11 cellular contexts compared by ENCODE assay signal in genomic region chr20:34062651-34063482, GRCh38. TPM values are rescaled to one million over a fixed set of nuclear protein-coding genes. Genes with fewer than 3 reads are reported as not detected.
DNase-seq lines count a peak whose midpoint lies in the region; ATAC-seq and TF ChIP-seq lines count a peak whose summit lies in the region.
"Had no signal": no experiment of that assay in that cellular context is flagged by ENCODE, and none has a peak within 500 bp of the region (broad histone marks: within the 10 kb centered on the region; RNA-seq: fewer than 3 reads in every experiment).

No MANE protein-coding gene starts in this region.

- H3K4me3 ChIP-seq in psoas muscle = no peak overlapping the region
- H3K4me3 ChIP-seq: SJSA1 had no signal

- H3K27me3 Mint-ChIP-seq in activated CD4-positive, alpha-beta memory T cell treated with anti-CD3 and anti-CD28 coated beads for 36 hours = no peaks in the 10 kb centered on the region
- no peaks in the 10 kb centered on the region for H3K27me3 Mint-ChIP-seq in activated CD4-positive, alpha-beta memory T cell treated with anti-CD3 and anti-CD28 coated beads, Interleukin-2, amount 10 ng/mL, durations not matched to agents 7 days and 5 days

- POLR2A ChIA-PET in activated CD4-positive, alpha-beta memory T cell treated with anti-CD3 and anti-CD28 coated beads for 36 hours (lab: Charles Lee) = interaction anchor here (1.0 to 2.1 kb wide), 2 partner anchors 50 to 69 kb away, joined by 3 to 7 read pairs; partner anchors contain the start of genes EIF2S2 and RALY
- POLR2A ChIA-PET in activated CD4-positive, alpha-beta memory T cell treated with anti-CD3 and anti-CD28 coated beads, Interleukin-2, amount 10 ng/mL, durations not matched to agents 7 days and 5 days (lab: Charles Lee) = no interaction called here

- peaks cover 8% of the 10 kb centered on the region for H3K4me1 ChIP-seq in psoas muscle
- H3K4me1 ChIP-seq: SJSA1 had no signal

- H3K27ac ChIP-seq in psoas muscle = no peak overlapping the region
- H3K27ac ChIP-seq: SJSA1 had no signal

- TF ChIP-seq CTCF in psoas muscle (IDR thresholded peaks at IDR 0.05) = no peak

- CTCF ChIA-PET in activated CD4-positive, alpha-beta memory T cell treated with anti-CD3 and anti-CD28 coated beads for 36 hours (lab: Charles Lee) = interaction anchor here (2.6 kb wide), 1 partner anchor 129 kb away, joined by 10 read pairs; no protein-coding TSS in a partner anchor
- CTCF ChIA-PET in activated CD4-positive, alpha-beta memory T cell treated with anti-CD3 and anti-CD28 coated beads, Interleukin-2, amount 10 ng/mL, durations not matched to agents 7 days and 5 days (lab: Charles Lee) = interaction anchor here (1.1 kb wide), 1 partner anchor 12 kb away, joined by 3 read pairs; no protein-coding TSS in a partner anchor

- intact Hi-C loops in activated CD4-positive, alpha-beta memory T cell treated with anti-CD3 and anti-CD28 coated beads for 36 hours (cut with micrococcal nuclease) = loop anchor here (10.0 kb wide), 1 partner anchor 52 kb away; the partner anchor contains the start of gene EIF2S2
- intact Hi-C loops in psoas muscle (cut with DNase I) (loop anchor here in 1 of 2 donors (5.0 kb wide), 1 partner anchor 51 kb away; no protein-coding TSS in a partner anchor), sciatic nerve (cut with DNase I) (no loop called here)

- 91 to 95% (median 93%) methylated on average over 4 of the region's 4 CpGs for WGBS in psoas muscle, 3 donors

- H3K27ac Mint-ChIP-seq in activated CD4-positive, alpha-beta memory T cell treated with anti-CD3 and anti-CD28 coated beads for 36 hours = peak overlapping the region; percentile 75
- H3K27ac Mint-ChIP-seq in activated CD4-positive, alpha-beta memory T cell treated with anti-CD3 and anti-CD28 coated beads, Interleukin-2, amount 10 ng/mL, durations not matched to agents 7 days and 5 days = no peak overlapping the region

- peaks cover 56% of the 10 kb centered on the region for H3K4me1 Mint-ChIP-seq in activated CD4-positive, alpha-beta memory T cell treated with anti-CD3 and anti-CD28 coated beads for 36 hours (ENCODE audit: low read depth)
- peaks cover 21% of the 10 kb centered on the region for H3K4me1 Mint-ChIP-seq in activated CD4-positive, alpha-beta memory T cell treated with anti-CD3 and anti-CD28 coated beads, Interleukin-2, amount 10 ng/mL, durations not matched to agents 7 days and 5 days

- H3K36me3 Mint-ChIP-seq in activated CD4-positive, alpha-beta memory T cell treated with anti-CD3 and anti-CD28 coated beads for 36 hours = no peaks in the 10 kb centered on the region
- peaks cover 8% of the 10 kb centered on the region for H3K36me3 Mint-ChIP-seq in activated CD4-positive, alpha-beta memory T cell treated with anti-CD3 and anti-CD28 coated beads, Interleukin-2, amount 10 ng/mL, durations not matched to agents 7 days and 5 days (ENCODE audit: low read depth)

- H3K9me3 ChIP-seq in psoas muscle = no peaks in the 10 kb centered on the region
- H3K9me3 ChIP-seq: SJSA1 had no signal

- no peaks in the 10 kb centered on the region for H3K27me3 ChIP-seq in psoas muscle (ENCODE audit: insufficient read depth in 3 of 3, low read length in 2 of 3)
- H3K27me3 ChIP-seq: SJSA1 had no signal

- no peaks in the 10 kb centered on the region for H3K9me3 Mint-ChIP-seq in activated CD4-positive, alpha-beta memory T cell treated with anti-CD3 and anti-CD28 coated beads for 36 hours
- no peaks in the 10 kb centered on the region for H3K9me3 Mint-ChIP-seq in activated CD4-positive, alpha-beta memory T cell treated with anti-CD3 and anti-CD28 coated beads, Interleukin-2, amount 10 ng/mL, durations not matched to agents 7 days and 5 days

- no peaks in the 10 kb centered on the region for H3K36me3 ChIP-seq in psoas muscle (ENCODE audit: insufficient read depth in 1 of 2, low read depth in 1 of 2)

- no peak overlapping the region for H3K4me3 Mint-ChIP-seq in activated CD4-positive, alpha-beta memory T cell treated with anti-CD3 and anti-CD28 coated beads for 36 hours
- H3K4me3 Mint-ChIP-seq in activated CD4-positive, alpha-beta memory T cell treated with anti-CD3 and anti-CD28 coated beads, Interleukin-2, amount 10 ng/mL, durations not matched to agents 7 days and 5 days = no peak overlapping the region

- ATAC-seq in esophagus mucosa = peak; percentile 50
- peak in 3 of 4 donors; percentile 41 to 48 (median 41) for ATAC-seq in psoas muscle
- no peak for ATAC-seq in sciatic nerve

- peak; percentile 30 for DNase-seq in activated CD4-positive, alpha-beta memory T cell treated with anti-CD3 and anti-CD28 coated beads for 36 hours
- no peak for DNase-seq in activated CD4-positive, alpha-beta memory T cell treated with anti-CD3 and anti-CD28 coated beads, Interleukin-2, amount 10 ng/mL, durations not matched to agents 7 days and 5 days
- peak; percentile 40 for DNase-seq in M059J (ENCODE audit: low read depth)
- DNase-seq in psoas muscle = no peak
- DNase-seq in sciatic nerve (ENCODE audit: low spot score) = no peak
- no peak for DNase-seq in anterior cingulate cortex (lab: John Stamatoyannopoulos, UW)
- no peak for DNase-seq in NCI-H1436 treated with DMSO at 0.1 percent for 48 hours (lab: John Stamatoyannopoulos, UW)
- DNase-seq: DMS153, NCI-H1930 had no signal

RNA-seq across cellular contexts. Expression of gene EIF2S2, which starts 49.2 kb away (rescaled TPM):
- 100 to 1,000 TPM; 151 to 155 TPM for total RNA-seq in activated CD4-positive, alpha-beta memory T cell treated with anti-CD3 and anti-CD28 coated beads for 36 hours
- 100 to 1,000 TPM; 106 to 108 TPM for total RNA-seq in activated CD4-positive, alpha-beta memory T cell treated with anti-CD3 and anti-CD28 coated beads, Interleukin-2, amount 10 ng/mL, durations not matched to agents 7 days and 5 days
- total RNA-seq in M059J (2014; rRNA removed; shearing (Covaris generic)) = 156 and 179 TPM in 2 replicates
- total RNA-seq in esophagus mucosa (56.0 TPM), psoas muscle (10 to 100 TPM; 49.4 to 88.9 (median 82.8) TPM), sciatic nerve (44.8 TPM)
- 100 to 1,000 TPM in 2 of 3 donors, 10 to 100 TPM in 1; 95.8 to 219 (median 192) TPM for polyA plus RNA-seq in psoas muscle

Comparison
In these comparisons a context has a peak if more than half of its experiments do, and no peak if none do; other contexts are left out.
1. DNase-seq: peak in activated CD4-positive, alpha-beta memory T cell treated with anti-CD3 and anti-CD28 coated beads for 36 hours (single experiment) and M059J (single experiment); none in activated CD4-positive, alpha-beta memory T cell treated with anti-CD3 and anti-CD28 coated beads, Interleukin-2, amount 10 ng/mL, durations not matched to agents 7 days and 5 days (single experiment), psoas muscle (0 of 2), sciatic nerve (single experiment), anterior cingulate cortex (0 of 58) and NCI-H1436 treated with DMSO at 0.1 percent for 48 hours (single experiment).